ENCODE assay signal across 12 cellular contexts in the genomic region with DNA sequence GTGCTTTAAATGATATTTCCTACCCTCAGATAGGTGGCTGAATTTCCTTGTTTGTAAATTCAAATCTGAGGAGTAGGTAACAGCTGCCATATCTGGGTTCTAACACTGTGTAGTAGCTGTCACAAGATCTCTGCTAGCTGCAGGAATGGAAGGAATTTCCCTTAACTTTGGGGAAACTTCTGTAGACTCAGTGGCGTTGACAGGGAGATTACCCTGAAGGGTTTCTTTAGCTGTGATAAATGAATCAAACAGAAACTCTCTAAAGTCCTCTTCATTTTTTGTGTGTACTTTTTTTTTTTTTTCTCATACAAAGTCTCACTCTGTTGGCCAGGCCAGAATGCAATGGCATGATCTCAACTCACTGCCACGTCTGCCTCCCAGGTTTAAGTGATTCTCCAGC. TPM values are rescaled to one million over a fixed set of nuclear protein-coding genes. Genes with fewer than 3 reads are reported as not detected.
DNase-seq lines count a peak whose midpoint lies in the region; ATAC-seq and TF ChIP-seq lines count a peak whose summit lies in the region.
"Had no signal": no experiment of that assay in that cellular context is flagged by ENCODE, and none has a peak within 500 bp of the region (broad histone marks: within the 10 kb centered on the region; RNA-seq: fewer than 3 reads in every experiment).

No MANE protein-coding gene starts in this region.

- ATAC-seq in HG02973 (IDR thresholded peaks at IDR 0.05; ENCODE audit: unreplicated experiment) (peak; percentile 41), GM21390 (IDR thresholded peaks at IDR 0.05; ENCODE audit: unreplicated experiment) (no peak)
- peak; percentile 77 for ATAC-seq in stimulated activated naive CD8-positive, alpha-beta T cell treated with anti-CD3 and anti-CD28 coated beads, Interleukin-15, amount 100 ng/mL, for 72 hours

- H3K36me3 ChIP-seq in A673 (ENCODE audit: insufficient read depth, low read length, poor library complexity, severe bottlenecking): no peaks in the 10 kb centered on the region
- H3K36me3 ChIP-seq: tibial artery had no signal

- intact Hi-C loops in activated naive CD4-positive, alpha-beta T cell treated with anti-CD3 and anti-CD28 coated beads for 36 hours (cut with micrococcal nuclease): loop anchor here (5.0 to 10.0 kb wide), 2 partner anchors 500 to 643 kb away; no protein-coding TSS in a partner anchor
- intact Hi-C loops in A673 (cut with micrococcal nuclease; ENCODE audit: unreplicated experiment): no loop called here

- no peak overlapping the region for H3K27ac ChIP-seq in A673 (ENCODE audit: low read depth, low read length, poor library complexity, severe bottlenecking)
- H3K27ac ChIP-seq: tibial artery had no signal

- BruUV-seq in A673 (replicated peaks; lab: Mats Ljungman, UMichigan): no TSS peak

- H3K4me3 ChIP-seq in astrocyte of the spinal cord (ENCODE audit: low read depth, low read length): no peak overlapping the region
- no peak overlapping the region for H3K4me3 ChIP-seq in A673 (ENCODE audit: low read depth, low read length, poor library complexity, severe bottlenecking)
- H3K4me3 ChIP-seq: tibial artery had no signal

- DNase-seq in activated naive CD4-positive, alpha-beta T cell treated with anti-CD3 and anti-CD28 coated beads for 36 hours: peak; percentile 30
- DNase-seq in activated naive CD4-positive, alpha-beta T cell treated with anti-CD3 and anti-CD28 coated beads, Interleukin-2, amount 50 U/mL, for 16 hours: no peak
- DNase-seq in astrocyte of the spinal cord (ENCODE audit: low read depth, low spot score) (peak; percentile 28), A673 (ENCODE audit: low spot score) (no peak), ureter (ENCODE audit: low spot score) (no peak)
- peak in 1 of 2 donors; percentile 26 for DNase-seq in stimulated activated naive CD8-positive, alpha-beta T cell treated with anti-CD3 and anti-CD28 coated beads, Interleukin-15, amount 100 ng/mL, for 72 hours
- DNase-seq: activated CD4-positive, CD25-positive, alpha-beta regulatory T cell; AML-193; stimulated activated CD4-positive, alpha-beta T cell treated with anti-CD3 and anti-CD28 coated beads, Interleukin-1b, Interleukin-23, amount 100 ng/mL, for 48 hours; tibial artery had no signal

- no peaks in the 10 kb centered on the region for H3K9me3 Mint-ChIP-seq in activated naive CD4-positive, alpha-beta T cell treated with anti-CD3 and anti-CD28 coated beads for 36 hours
- H3K9me3 Mint-ChIP-seq in stimulated activated naive CD8-positive, alpha-beta T cell treated with anti-CD3 and anti-CD28 coated beads, Interleukin-15, amount 100 ng/mL, for 72 hours: peaks cover 0 to 3% of the 10 kb centered on the region in 2 donors

- in situ Hi-C loops in astrocyte of the spinal cord (cut with HindIII; ENCODE audit: low sequenced_read_pairs): no loop called here

- H3K9me3 ChIP-seq in A673 (ENCODE audit: low read depth, low read length, poor library complexity, severe bottlenecking): no peaks in the 10 kb centered on the region
- H3K9me3 ChIP-seq: tibial artery had no signal

- TF ChIP-seq CTCF in astrocyte of the spinal cord (IDR thresholded peaks at IDR 0.05; ENCODE audit: low read depth, low read length): no peak
- TF ChIP-seq CTCF in A673 (conservative IDR thresholded peaks at IDR 0.05; ENCODE audit: low read depth, low read length): no peak

- peaks cover 36% of the 10 kb centered on the region for H3K4me1 Mint-ChIP-seq in activated naive CD4-positive, alpha-beta T cell treated with anti-CD3 and anti-CD28 coated beads for 36 hours (ENCODE audit: low read depth)
- peaks cover 52% of the 10 kb centered on the region for H3K4me1 Mint-ChIP-seq in stimulated activated naive CD8-positive, alpha-beta T cell treated with anti-CD3 and anti-CD28 coated beads, Interleukin-15, amount 100 ng/mL, for 72 hours

- H3K4me1 ChIP-seq in A673 (ENCODE audit: insufficient read depth, low read length, poor library complexity, severe bottlenecking): no peaks in the 10 kb centered on the region

- no peak overlapping the region for H3K27ac Mint-ChIP-seq in activated naive CD4-positive, alpha-beta T cell treated with anti-CD3 and anti-CD28 coated beads for 36 hours
- H3K27ac Mint-ChIP-seq in stimulated activated naive CD8-positive, alpha-beta T cell treated with anti-CD3 and anti-CD28 coated beads, Interleukin-15, amount 100 ng/mL, for 72 hours: peak overlapping the region; percentile 19 to 94

- POLR2A ChIA-PET in A673 (lab: Charles Lee; ENCODE audit: low non-redundant PET): no interaction called here

- H3K27me3 Mint-ChIP-seq in activated naive CD4-positive, alpha-beta T cell treated with anti-CD3 and anti-CD28 coated beads for 36 hours (ENCODE audit: low read depth): no peaks in the 10 kb centered on the region
- no peaks in the 10 kb centered on the region for H3K27me3 Mint-ChIP-seq in stimulated activated naive CD8-positive, alpha-beta T cell treated with anti-CD3 and anti-CD28 coated beads, Interleukin-15, amount 100 ng/mL, for 72 hours

- H3K36me3 Mint-ChIP-seq in activated naive CD4-positive, alpha-beta T cell treated with anti-CD3 and anti-CD28 coated beads for 36 hours (ENCODE audit: low read depth): no peaks in the 10 kb centered on the region

- H3K27me3 ChIP-seq in A673 (replicated peaks; ENCODE audit: insufficient read depth, low read depth, low read length, poor library complexity): no peaks in the 10 kb centered on the region
- H3K27me3 ChIP-seq: tibial artery had no signal

- CTCF ChIA-PET in activated naive CD4-positive, alpha-beta T cell treated with anti-CD3 and anti-CD28 coated beads for 36 hours (lab: Charles Lee): interaction anchor here (0.7 to 2.3 kb wide), 3 partner anchors 17 to 96 kb away, joined by 3 to 8 read pairs (median 3); no protein-coding TSS in a partner anchor
- CTCF ChIA-PET in A673 (lab: Charles Lee): no interaction called here

- no peak overlapping the region for H3K4me3 Mint-ChIP-seq in activated naive CD4-positive, alpha-beta T cell treated with anti-CD3 and anti-CD28 coated beads for 36 hours
- H3K4me3 Mint-ChIP-seq in stimulated activated naive CD8-positive, alpha-beta T cell treated with anti-CD3 and anti-CD28 coated beads, Interleukin-15, amount 100 ng/mL, for 72 hours: peak overlapping the region in 1 of 2 donors; percentile 27

RNA-seq across cellular contexts. Expression of gene EPSTI1, which starts 5.3 kb away (rescaled TPM):
- total RNA-seq in activated naive CD4-positive, alpha-beta T cell treated with anti-CD3 and anti-CD28 coated beads for 36 hours: 10 to 100 TPM; 17.4 to 19.8 TPM
- 0.13 TPM in 1 of 2 replicates, not detected in the other for total RNA-seq in A673 (2021)
- total RNA-seq in ureter: 4.1 TPM

RNA-seq across cellular contexts. Expression of gene DNAJC15, which starts 26.0 kb away (rescaled TPM):
- total RNA-seq in activated naive CD4-positive, alpha-beta T cell treated with anti-CD3 and anti-CD28 coated beads for 36 hours: 10 to 100 TPM; 14.5 to 16.8 TPM
- total RNA-seq in A673 (2021): 2.4 and 2.6 TPM in 2 replicates
- total RNA-seq in ureter: 10.9 TPM

Comparison
In these comparisons a context has a peak if more than half of its experiments do, and no peak if none do; other contexts are left out.
1. DNase-seq: peak in activated naive CD4-positive, alpha-beta T cell treated with anti-CD3 and anti-CD28 coated beads for 36 hours (single experiment) and astrocyte of the spinal cord (single experiment); none in activated naive CD4-positive, alpha-beta T cell treated with anti-CD3 and anti-CD28 coated beads, Interleukin-2, amount 50 U/mL, for 16 hours (single experiment), A673 (single experiment) and ureter (single experiment).